In the genomic region with DNA sequence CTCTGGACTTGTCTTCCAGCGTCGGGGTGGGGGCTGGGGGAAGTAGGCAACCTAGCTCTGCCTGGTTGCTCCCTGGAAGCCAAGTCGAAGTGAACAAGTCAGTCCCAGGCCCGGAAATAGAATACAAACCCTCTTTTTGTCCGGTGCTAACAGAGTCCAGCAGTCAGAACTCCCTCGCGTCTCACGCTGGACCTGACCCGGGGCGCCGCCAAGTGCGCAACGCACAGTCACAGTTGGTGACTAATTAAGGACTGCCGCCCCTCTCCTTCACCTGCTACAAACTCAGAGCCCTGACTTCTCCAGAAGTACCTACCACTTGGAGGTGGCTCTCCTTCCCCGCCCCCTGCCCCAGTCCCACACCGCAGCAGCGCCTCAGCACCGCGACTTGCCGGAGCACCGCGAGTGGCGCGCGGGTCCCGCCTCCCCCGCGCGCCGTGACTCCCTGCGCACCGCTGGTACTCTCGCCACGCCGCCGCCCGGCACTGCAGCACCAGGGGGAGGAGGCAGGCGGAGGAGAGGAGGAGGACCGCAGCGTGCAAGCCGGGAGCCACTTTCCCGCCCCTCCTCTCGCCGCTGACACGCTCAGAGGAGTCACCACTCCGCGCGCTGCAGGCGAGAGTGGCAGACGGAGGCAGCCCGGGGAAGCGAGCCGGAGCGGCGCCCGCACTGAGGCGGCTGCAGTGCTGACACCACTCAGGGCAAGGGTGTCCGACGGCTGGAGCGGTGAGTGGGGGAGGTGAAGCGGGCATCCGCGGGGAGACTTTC, we compare ENCODE assay signal across 9 cellular contexts. TPM values are rescaled to one million over a fixed set of nuclear protein-coding genes. Genes with fewer than 3 reads are reported as not detected.
DNase-seq lines count a peak whose midpoint lies in the region; ATAC-seq and TF ChIP-seq lines count a peak whose summit lies in the region.
"Had no signal": no experiment of that assay in that cellular context is flagged by ENCODE, and none has a peak within 500 bp of the region (broad histone marks: within the 10 kb centered on the region; RNA-seq: fewer than 3 reads in every experiment).

A gene with protein sequence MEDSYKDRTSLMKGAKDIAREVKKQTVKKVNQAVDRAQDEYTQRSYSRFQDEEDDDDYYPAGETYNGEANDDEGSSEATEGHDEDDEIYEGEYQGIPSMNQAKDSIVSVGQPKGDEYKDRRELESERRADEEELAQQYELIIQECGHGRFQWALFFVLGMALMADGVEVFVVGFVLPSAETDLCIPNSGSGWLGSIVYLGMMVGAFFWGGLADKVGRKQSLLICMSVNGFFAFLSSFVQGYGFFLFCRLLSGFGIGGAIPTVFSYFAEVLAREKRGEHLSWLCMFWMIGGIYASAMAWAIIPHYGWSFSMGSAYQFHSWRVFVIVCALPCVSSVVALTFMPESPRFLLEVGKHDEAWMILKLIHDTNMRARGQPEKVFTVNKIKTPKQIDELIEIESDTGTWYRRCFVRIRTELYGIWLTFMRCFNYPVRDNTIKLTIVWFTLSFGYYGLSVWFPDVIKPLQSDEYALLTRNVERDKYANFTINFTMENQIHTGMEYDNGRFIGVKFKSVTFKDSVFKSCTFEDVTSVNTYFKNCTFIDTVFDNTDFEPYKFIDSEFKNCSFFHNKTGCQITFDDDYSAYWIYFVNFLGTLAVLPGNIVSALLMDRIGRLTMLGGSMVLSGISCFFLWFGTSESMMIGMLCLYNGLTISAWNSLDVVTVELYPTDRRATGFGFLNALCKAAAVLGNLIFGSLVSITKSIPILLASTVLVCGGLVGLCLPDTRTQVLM (plus strand): TSS at position 594 of the 765 bp plus-strand sequence. CDS start 48,368 bp downstream, outside the sequence.

- H3K27ac Mint-ChIP-seq in T-helper 17 cell (no peak within 1 kb of the TSS), endodermal cell (no peak within 1 kb of the TSS), osteocyte (ENCODE audit: unreplicated experiment) (no peak within 1 kb of the TSS)

- peak within 1 kb of the TSS; percentile 72 for H3K27ac ChIP-seq in endodermal cell (ENCODE audit: low read depth, low read length)
- H3K27ac ChIP-seq: ovary had no signal

- peaks cover 98% of the 10 kb centered on the region for H3K27me3 ChIP-seq in endodermal cell (ENCODE audit: control insufficient read depth, insufficient read depth, low read length, poor library complexity, severe bottlenecking)
- H3K27me3 ChIP-seq: ovary had no signal

- peak; percentile 15 for DNase-seq in activated T-cell treated with anti-CD3 and anti-CD28 coated beads for 24 hours (ENCODE audit: low read depth)
- DNase-seq in activated T-cell treated with anti-CD3 and anti-CD28 coated beads for 4 hours, result no peak
- DNase-seq in T-helper 17 cell, result no peak
- DNase-seq in endodermal cell, result peak; percentile 80
- no peak for DNase-seq in osteocyte (ENCODE audit: extremely low spot score, unreplicated experiment)
- DNase-seq in OCI-M2 (lab: John Stamatoyannopoulos, UW; ENCODE audit: unreplicated experiment), result no peak
- no peak for DNase-seq in SKM-1 (lab: John Stamatoyannopoulos, UW; ENCODE audit: unreplicated experiment)

- H3K4me3 ChIP-seq in endodermal cell (ENCODE audit: low read length), result peak within 1 kb of the TSS; percentile 75
- H3K4me3 ChIP-seq: ovary had no signal

- peaks cover 3% of the 10 kb centered on the region for H3K4me1 ChIP-seq in endodermal cell (ENCODE audit: control insufficient read depth, insufficient read depth, low read length)

- peaks cover 3% of the 10 kb centered on the region for H3K36me3 Mint-ChIP-seq in T-helper 17 cell (ENCODE audit: low read depth)
- no peaks in the 10 kb centered on the region for H3K36me3 Mint-ChIP-seq in endodermal cell (ENCODE audit: low read depth)
- H3K36me3 Mint-ChIP-seq in osteocyte (ENCODE audit: unreplicated experiment), result no peaks in the 10 kb centered on the region

- H3K27me3 Mint-ChIP-seq in T-helper 17 cell, result peaks cover 84% of the 10 kb centered on the region
- H3K27me3 Mint-ChIP-seq in endodermal cell (ENCODE audit: insufficient read depth), result peaks cover 98% of the 10 kb centered on the region
- H3K27me3 Mint-ChIP-seq in osteocyte (ENCODE audit: unreplicated experiment), result peaks cover 81% of the 10 kb centered on the region

- 1 to 2% methylated on average over 10 to 63 of the region's 63 CpGs for WGBS in endodermal cell (ENCODE audit: insufficient coverage in 1 of 2, insufficient read length in 1 of 2), 2 experiments

- H3K4me3 Mint-ChIP-seq in T-helper 17 cell (peak within 1 kb of the TSS; percentile 91), endodermal cell (peak within 1 kb of the TSS; percentile 58), osteocyte (ENCODE audit: unreplicated experiment) (peak within 1 kb of the TSS; percentile 63)

- H3K9ac ChIP-seq in endodermal cell (ENCODE audit: extremely low read depth, low read length, poor library complexity, severe bottlenecking), result no peak within 1 kb of the TSS

- no peaks in the 10 kb centered on the region for H3K36me3 ChIP-seq in endodermal cell (ENCODE audit: control insufficient read depth, insufficient read depth, low read length)
- H3K36me3 ChIP-seq: ovary had no signal

- no peaks in the 10 kb centered on the region for H3K9me3 Mint-ChIP-seq in endodermal cell
- no peaks in the 10 kb centered on the region for H3K9me3 Mint-ChIP-seq in osteocyte (ENCODE audit: unreplicated experiment)

- peak; percentile 68 for ATAC-seq in T-helper 17 cell
- no peak for ATAC-seq in GM21723 (IDR thresholded peaks at IDR 0.05; ENCODE audit: unreplicated experiment)

- no peak for TF ChIP-seq CTCF in endodermal cell (conservative IDR thresholded peaks at IDR 0.05)
- no peak for TF ChIP-seq CTCF in osteocyte (IDR thresholded peaks at IDR 0.05)

- H3K4me1 Mint-ChIP-seq in T-helper 17 cell, result peaks cover 12% of the 10 kb centered on the region
- H3K4me1 Mint-ChIP-seq in endodermal cell, result peaks cover 18% of the 10 kb centered on the region
- H3K4me1 Mint-ChIP-seq in osteocyte (ENCODE audit: unreplicated experiment), result peaks cover 27% of the 10 kb centered on the region

- H3K9me3 ChIP-seq in T-helper 17 cell (ENCODE audit: control insufficient read depth, low read length, poor library complexity, severe bottlenecking), result no peaks in the 10 kb centered on the region
- H3K9me3 ChIP-seq in endodermal cell (ENCODE audit: control insufficient read depth, low read length), result no peaks in the 10 kb centered on the region
- H3K9me3 ChIP-seq: ovary had no signal

RNA-seq across cellular contexts. Expression of the gene that starts here (rescaled TPM):
- total RNA-seq in T-helper 17 cell (under 1 TPM; 0.02 to 0.18 TPM), endodermal cell (not detected), osteocyte (0.05 TPM in 1 of 2 replicates, not detected in the other)
- polyA plus RNA-seq in endodermal cell (2013, experiment 1 of 2), result 1.1 TPM
- 1.1 TPM for polyA plus RNA-seq in endodermal cell (2013, experiment 2 of 2)

Comparison
In these comparisons a context has a peak if more than half of its experiments do, and no peak if none do; other contexts are left out.
1. DNase-seq: peak in activated T-cell treated with anti-CD3 and anti-CD28 coated beads for 24 hours (single experiment) and endodermal cell (single experiment); none in activated T-cell treated with anti-CD3 and anti-CD28 coated beads for 4 hours (single experiment), T-helper 17 cell (0 of 3), osteocyte (single experiment), OCI-M2 (single experiment) and SKM-1 (single experiment).
2. Peak in ATAC-seq in T-helper 17 cell; RNA of the gene not detected or under 1 TPM.
3. Peak in every context shown above with its lines, with median percentiles within 50 percentile points of each other: H3K4me3 Mint-ChIP-seq.